In the genomic region with DNA sequence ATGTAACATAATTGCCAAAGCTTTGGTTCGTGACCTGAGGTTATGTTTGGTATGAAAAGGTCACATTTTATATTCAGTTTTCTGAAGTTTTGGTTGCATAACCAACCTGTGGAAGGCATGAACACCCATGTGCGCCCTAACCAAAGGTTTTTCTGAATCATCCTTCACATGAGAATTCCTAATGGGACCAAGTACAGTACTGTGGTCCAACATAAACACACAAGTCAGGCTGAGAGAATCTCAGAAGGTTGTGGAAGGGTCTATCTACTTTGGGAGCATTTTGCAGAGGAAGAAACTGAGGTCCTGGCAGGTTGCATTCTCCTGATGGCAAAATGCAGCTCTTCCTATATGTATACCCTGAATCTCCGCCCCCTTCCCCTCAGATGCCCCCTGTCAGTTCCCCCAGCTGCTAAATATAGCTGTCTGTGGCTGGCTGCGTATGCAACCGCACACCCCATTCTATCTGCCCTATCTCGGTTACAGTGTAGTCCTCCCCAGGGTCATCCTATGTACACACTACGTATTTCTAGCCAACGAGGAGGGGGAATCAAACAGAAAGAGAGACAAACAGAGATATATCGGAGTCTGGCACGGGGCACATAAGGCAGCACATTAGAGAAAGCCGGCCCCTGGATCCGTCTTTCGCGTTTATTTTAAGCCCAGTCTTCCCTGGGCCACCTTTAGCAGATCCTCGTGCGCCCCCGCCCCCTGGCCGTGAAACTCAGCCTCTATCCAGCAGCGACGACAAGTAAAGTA, we compare ENCODE assay signal across 10 cellular contexts. TPM values are rescaled to one million over a fixed set of nuclear protein-coding genes. Genes with fewer than 3 reads are reported as not detected.
A peak's percentile ranks its signal among the peaks of the same experiment; 100 is the strongest.
DNase-seq lines count a peak whose midpoint lies in the region; ATAC-seq, FAIRE-seq and TF ChIP-seq lines count a peak whose summit lies in the region.
"Had no signal": no experiment of that assay in that cellular context is flagged by ENCODE, and none has a peak within 500 bp of the region (broad histone marks: within the 10 kb centered on the region; RNA-seq: fewer than 3 reads in every experiment).

No MANE protein-coding gene starts in this region.

- 11% methylated on average over 20 of the region's 20 CpGs for WGBS in GM12878 (ENCODE audit: insufficient coverage, insufficient replicate concordance, low lambda C conversion rate, missing lambda C conversion rate)

- H3K27ac Mint-ChIP-seq in type B pancreatic cell: no peak overlapping the region
- H3K27ac Mint-ChIP-seq: HFFc6 had no signal

- H3K9me3 ChIP-seq in GM12878 (replicated peaks; ENCODE audit: control insufficient read depth, insufficient read depth, low read length) (no peaks in the 10 kb centered on the region), lower lobe of right lung (no peaks in the 10 kb centered on the region)

- DNase-seq in activated CD4-positive, alpha-beta T cell treated with anti-CD3 and anti-CD28 coated beads, Interleukin-2, amount 50 U/mL, for 48 hours: peak; percentile 1 to 14
- DNase-seq in activated CD4-positive, alpha-beta T cell treated with anti-CD3 and anti-CD28 coated beads for 1 hour: no peak
- no peak for DNase-seq in GM12878 (ENCODE audit: low read depth, low spot score)
- no peak for DNase-seq in lower lobe of right lung
- DNase-seq in type B pancreatic cell (ENCODE audit: extremely low spot score, unreplicated experiment): no peak
- DNase-seq in COLO829 (ENCODE audit: low spot score): no peak
- DNase-seq in GM19238 (ENCODE audit: insufficient read length, low spot score): no peak
- DNase-seq in LoVo (ENCODE audit: low spot score): no peak
- DNase-seq: HFFc6 had no signal

- no peak for FAIRE-seq in GM12878 (lab: Jason Lieb, UNC)

- peak overlapping the region; percentile 80 for H3K4me3 Mint-ChIP-seq in type B pancreatic cell
- H3K4me3 Mint-ChIP-seq: HFFc6 had no signal

- TF ChIP-seq RAD21 in GM12878 (IDR thresholded peaks at IDR 0.05; ENCODE audit: insufficient read depth, low read depth, low read length): no peak

- no peak overlapping the region for H2AFZ ChIP-seq in GM12878 (ENCODE audit: control insufficient read depth, low read depth, low read length)

- ATAC-seq in GM12878 (peak; percentile 67), lower lobe of right lung (no peak)

- H3K9me3 Mint-ChIP-seq in type B pancreatic cell: peaks cover 4% of the 10 kb centered on the region

- TF ChIP-seq EP300 in GM12878 (IDR thresholded peaks at IDR 0.05; ENCODE audit: borderline replicate concordance in 1 of 2, control insufficient read depth in 1 of 2, low read depth in 2 of 2, low read length in 2 of 2): no peak

- peaks cover 17% of the 10 kb centered on the region for H3K4me1 Mint-ChIP-seq in type B pancreatic cell (ENCODE audit: unreplicated experiment)

- H3K27me3 Mint-ChIP-seq in type B pancreatic cell: peaks cover 93% of the 10 kb centered on the region

- H4K20me1 ChIP-seq in GM12878 (ENCODE audit: control insufficient read depth, insufficient read depth): no peaks in the 10 kb centered on the region

- peaks cover 11 to 16% of the 10 kb centered on the region in 2 experiments for H3K27me3 ChIP-seq in GM12878 (replicated peaks in 1 of 2; ENCODE audit: control insufficient read depth in 2 of 2, insufficient read depth in 2 of 2, low read length in 1 of 2)
- peaks cover 38% of the 10 kb centered on the region for H3K27me3 ChIP-seq in lower lobe of right lung (ENCODE audit: low read depth)

- H3K9ac ChIP-seq in GM12878 (ENCODE audit: control insufficient read depth, insufficient read depth, low read length): no peak overlapping the region

- CTCF ChIA-PET in GM12878 (lab: Yijun Ruan, JAX): no interaction called here

- H3K4me3 ChIP-seq in GM12878: no peak overlapping the region
- peak overlapping the region; percentile 53 for H3K4me3 ChIP-seq in lower lobe of right lung

- no peak overlapping the region for H3K4me2 ChIP-seq in GM12878 (ENCODE audit: control insufficient read depth, insufficient read depth)

- no peak overlapping the region for H3K27ac ChIP-seq in GM12878 (ENCODE audit: control insufficient read depth, insufficient read depth)
- no peak overlapping the region for H3K27ac ChIP-seq in lower lobe of right lung

- in situ Hi-C loops in GM12878 (cut with MboI): no loop called here

- POLR2A ChIA-PET in GM12878 (lab: Charles Lee): no interaction called here

- SMC1A ChIA-PET in GM12878 (lab: Charles Lee; ENCODE audit: uncharacterized antibody, unreplicated experiment): interaction anchor here (1.4 kb wide), 1 partner anchor 34 kb away, joined by 3 read pairs; no protein-coding TSS in a partner anchor

- no peaks in the 10 kb centered on the region for H3K36me3 ChIP-seq in GM12878 (ENCODE audit: control insufficient read depth in 2 of 2, insufficient read depth in 2 of 2, low read length in 1 of 2)
- no peaks in the 10 kb centered on the region for H3K36me3 ChIP-seq in lower lobe of right lung

- TF ChIP-seq POLR2A in GM12878 (IDR thresholded peaks at IDR 0.05; ENCODE audit: low read depth, low read length): no peak

- no TSS peak for BruUV-seq in GM12878 (replicated peaks; lab: Mats Ljungman, UMichigan)

- RAD21 ChIA-PET in GM12878 (lab: Charles Lee; ENCODE audit: unreplicated experiment): interaction anchor here (1.4 kb wide), 1 partner anchor 117 kb away, joined by 6 read pairs; no protein-coding TSS in a partner anchor

- intact Hi-C loops in GM12878 (cut with micrococcal nuclease; ENCODE audit: unreplicated experiment): no loop called here
- intact Hi-C loops in lower lobe of right lung (cut with DNase I): no loop called here

- H3K4me1 ChIP-seq in GM12878 (ENCODE audit: control insufficient read depth, insufficient read depth, low read length) (no peaks in the 10 kb centered on the region), lower lobe of right lung (peaks cover 23% of the 10 kb centered on the region)

- H3K36me3 Mint-ChIP-seq in type B pancreatic cell: no peaks in the 10 kb centered on the region

- TF ChIP-seq CTCF in GM12878 (IDR thresholded peaks at IDR 0.05 in 2 of 3, conservative IDR thresholded peaks at IDR 0.05 in 1 of 3; ENCODE audit: control insufficient read depth in 2 of 3, extremely low read depth in 1 of 3, insufficient read depth in 1 of 3, low read depth in 3 of 3, low read length in 3 of 3) (no peak), lower lobe of right lung (IDR thresholded peaks at IDR 0.05) (no peak), type B pancreatic cell (conservative IDR thresholded peaks at IDR 0.05) (no peak)

- no peaks in the 10 kb centered on the region for H3K79me2 ChIP-seq in GM12878 (ENCODE audit: control insufficient read depth, insufficient read depth, low read length)

TF ChIP-seq in GM12878, 131 proteins besides CTCF, POLR2A, EP300 and RAD21 (continues in another document):
- no peak for TF ChIP-seq PAX5 (IDR thresholded peaks at IDR 0.05; ENCODE audit: borderline replicate concordance, low read depth, low read length)
- TF ChIP-seq POLR2AphosphoS2 (IDR thresholded peaks at IDR 0.05; ENCODE audit: low read depth, low read length): no peak
- no peak for TF ChIP-seq WRNIP1 (IDR thresholded peaks at IDR 0.05; ENCODE audit: borderline replicate concordance, low read depth, low read length)
- no peak for TF ChIP-seq ZNF217 (IDR thresholded peaks at IDR 0.05)
- TF ChIP-seq LARP7 (IDR thresholded peaks at IDR 0.05): no peak
- TF ChIP-seq EGR1 (IDR thresholded peaks at IDR 0.05; ENCODE audit: borderline replicate concordance in 1 of 2, low read depth in 2 of 2, low read length in 2 of 2): no peak
- TF ChIP-seq, protein P1, sequence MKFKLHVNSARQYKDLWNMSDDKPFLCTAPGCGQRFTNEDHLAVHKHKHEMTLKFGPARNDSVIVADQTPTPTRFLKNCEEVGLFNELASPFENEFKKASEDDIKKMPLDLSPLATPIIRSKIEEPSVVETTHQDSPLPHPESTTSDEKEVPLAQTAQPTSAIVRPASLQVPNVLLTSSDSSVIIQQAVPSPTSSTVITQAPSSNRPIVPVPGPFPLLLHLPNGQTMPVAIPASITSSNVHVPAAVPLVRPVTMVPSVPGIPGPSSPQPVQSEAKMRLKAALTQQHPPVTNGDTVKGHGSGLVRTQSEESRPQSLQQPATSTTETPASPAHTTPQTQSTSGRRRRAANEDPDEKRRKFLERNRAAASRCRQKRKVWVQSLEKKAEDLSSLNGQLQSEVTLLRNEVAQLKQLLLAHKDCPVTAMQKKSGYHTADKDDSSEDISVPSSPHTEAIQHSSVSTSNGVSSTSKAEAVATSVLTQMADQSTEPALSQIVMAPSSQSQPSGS (IDR thresholded peaks at IDR 0.05; ENCODE audit: low read length): no peak
- no peak for TF ChIP-seq CHD2 (IDR thresholded peaks at IDR 0.05; ENCODE audit: borderline replicate concordance, low read depth, low read length)
- no peak for TF ChIP-seq TBL1XR1 (IDR thresholded peaks at IDR 0.05; ENCODE audit: low read depth, low read length)
- TF ChIP-seq PML (IDR thresholded peaks at IDR 0.05; ENCODE audit: low read length): no peak

RNA-seq across cellular contexts. Expression of a gene that starts 0.5 kb away (rescaled TPM):
- 5.1 and 7.7 TPM in 2 replicates for total RNA-seq in GM12878 (2013; cell fraction: nucleolus; rRNA removed)
- total RNA-seq in GM12878 (2014; rRNA removed) (0.05 and 0.51 TPM in 2 replicates), GM12878 (2014; rRNA removed; fragmentation: Illumina TruSeq; extraction: Trizol) (0.05 TPM in 1 of 2 replicates, not detected in the other), GM12878 (2021) (0.13 TPM in 1 of 2 replicates, not detected in the other), lower lobe of right lung (3.7 TPM), type B pancreatic cell (ENCODE audit: low replicate concordance) (0.24 TPM in 2 replicates)
- polyA plus RNA-seq in GM12878 (2011; ENCODE audit: low read depth): 0.13 TPM
- polyA plus RNA-seq in GM12878 (2011; rRNA removed) (0.20 and 0.29 TPM in 2 replicates), GM12878 (2014; fragmentation: Illumina TruSeq; extraction: Trizol) (0.09 TPM in 1 of 2 replicates, not detected in the other), GM12878 (2014; fragmentation: Nextera tagmentation; extraction: Ambion mirVana) (not detected), GM12878 (2014; rRNA removed) (0.03 and 0.04 TPM in 2 replicates), GM12878 (2016; fragmentation: Nextera tagmentation; extraction: Ambion mirVana) (under 1 TPM in 1 of 2 experiments, not detected in 1; 0.39 TPM)
- polyA plus RNA-seq in GM12878 (2011; cell fraction: cytosol; rRNA removed): 0.10 and 0.32 TPM in 2 replicates
- 0.69 and 0.70 TPM in 2 replicates for polyA plus RNA-seq in GM12878 (2011; cell fraction: nucleus; rRNA removed)
- 0.11 and 0.14 TPM in 2 replicates for polyA plus RNA-seq in GM12878 (2012)
- polyA minus RNA-seq in GM12878 (2011; rRNA and poly(A)+ RNA removed): 0.41 and 0.59 TPM in 2 replicates
- not detected in 2 replicates for polyA minus RNA-seq in GM12878 (2011; cell fraction: cytosol; rRNA and poly(A)+ RNA removed)
- 2.9 and 4.7 TPM in 2 replicates for polyA minus RNA-seq in GM12878 (2011; cell fraction: nucleus; rRNA and poly(A)+ RNA removed)
- polyA plus RNA-seq: BJ had no signal

Comparison
In these comparisons a context has a peak if more than half of its experiments do, and no peak if none do; other contexts are left out.
1. DNase-seq: peak in activated CD4-positive, alpha-beta T cell treated with anti-CD3 and anti-CD28 coated beads, Interleukin-2, amount 50 U/mL, for 48 hours (2 of 2); none in activated CD4-positive, alpha-beta T cell treated with anti-CD3 and anti-CD28 coated beads for 1 hour (single experiment), GM12878 (single experiment), lower lobe of right lung (single experiment), type B pancreatic cell (single experiment), COLO829 (single experiment), GM19238 (single experiment) and LoVo (single experiment).